In the genomic region with DNA sequence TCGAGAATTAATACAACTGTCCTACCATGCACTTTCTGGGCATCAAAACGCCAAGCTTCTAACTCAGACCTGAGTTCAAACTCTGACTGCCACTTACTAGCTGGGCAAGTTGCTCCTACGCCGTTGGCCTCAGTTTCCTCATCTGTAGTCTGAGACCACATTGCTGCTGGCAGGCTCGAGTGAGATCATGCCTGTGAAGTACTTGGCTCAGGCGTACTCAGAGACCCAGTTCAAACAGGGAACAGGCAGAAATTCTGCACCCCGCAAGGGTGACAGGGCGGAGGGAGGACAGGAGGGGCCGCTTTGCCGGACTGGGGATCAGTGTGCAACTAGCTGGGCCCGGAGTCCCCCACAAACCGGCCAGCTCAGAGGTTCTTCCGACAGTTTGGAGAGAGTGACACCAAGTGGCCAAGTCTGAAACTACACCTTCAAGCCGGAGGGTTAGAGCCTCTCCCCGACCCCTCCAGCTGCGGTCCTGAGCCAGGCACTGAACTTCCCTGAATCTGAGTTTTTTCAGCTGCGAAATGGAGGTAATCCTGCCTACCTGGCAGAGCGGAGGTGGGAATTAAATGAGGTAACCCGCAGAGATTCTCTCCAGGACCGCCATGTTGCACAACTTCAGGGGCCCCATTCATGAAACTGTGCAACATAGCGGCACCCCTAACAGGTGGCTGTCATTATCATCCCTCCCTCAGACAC, we compare ENCODE assay signal across 8 cellular contexts. TPM values are rescaled to one million over a fixed set of nuclear protein-coding genes. Genes with fewer than 3 reads are reported as not detected.
A peak's percentile ranks its signal among the peaks of the same experiment; 100 is the strongest.
DNase-seq lines count a peak whose midpoint lies in the region; ATAC-seq and TF ChIP-seq lines count a peak whose summit lies in the region.

No MANE protein-coding gene starts in this region.

- H3K9me3 ChIP-seq in ovary (no peaks in the 10 kb centered on the region), aorta (ENCODE audit: control insufficient read depth, low read length) (no peaks in the 10 kb centered on the region)

- intact Hi-C loops in activated T-helper 2 cell treated with anti-CD3 and anti-CD28 coated beads, Interferon-gamma antibody, Interleukin-2, Interleukin-4, amounts not matched to agents 10 μg/mL and 5 μg/mL and 100 μg/mL, durations not matched to agents 14 hours and 24 hours and 36 hours (cut with micrococcal nuclease): loop anchor here (1.0 to 5.0 kb wide), 4 partner anchors 77 to 278 kb away; a partner anchor contains a TSS
- intact Hi-C loops in ovary (cut with DNase I) (loop anchor here (5.0 to 10.0 kb wide), 5 partner anchors 82 to 479 kb away; a partner anchor contains a TSS), aorta (cut with DNase I) (loop anchor here (1.0 to 5.0 kb wide), 2 partner anchors 82 to 278 kb away; no protein-coding TSS in a partner anchor)

- peak; percentile 86 for DNase-seq in ELF-1 (ENCODE audit: low read depth, low spot score)
- DNase-seq in HK-2 (ENCODE audit: unreplicated experiment): peak; percentile 66
- peak; percentile 71 for DNase-seq in RPMI7951 (ENCODE audit: low read depth)
- peak; percentile 52 for DNase-seq in activated T-helper 2 cell treated with anti-CD3 and anti-CD28 coated beads, Interferon-gamma antibody, Interleukin-2, Interleukin-4, amounts not matched to agents 10 μg/mL and 5 μg/mL and 100 μg/mL, durations not matched to agents 14 hours and 24 hours and 36 hours (ENCODE audit: low spot score)
- peak; percentile 28 to 66 for DNase-seq in foreskin fibroblast
- peak; percentile 65 to 79 (median 76) for DNase-seq in ovary
- peak; percentile 73 to 77 for DNase-seq in aorta
- DNase-seq in NCI-H128 (lab: John Stamatoyannopoulos, UW; ENCODE audit: unreplicated experiment): no peak

- no peaks in the 10 kb centered on the region for H3K27me3 Mint-ChIP-seq in activated T-helper 2 cell treated with anti-CD3 and anti-CD28 coated beads, Interferon-gamma antibody, Interleukin-2, Interleukin-4, amounts not matched to agents 10 μg/mL and 5 μg/mL and 100 μg/mL, durations not matched to agents 14 hours and 24 hours and 36 hours (ENCODE audit: low read depth)

- no peak for TF ChIP-seq EP300 in ovary (IDR thresholded peaks at IDR 0.05)

- peaks cover 7% of the 10 kb centered on the region for H3K4me1 Mint-ChIP-seq in activated T-helper 2 cell treated with anti-CD3 and anti-CD28 coated beads, Interferon-gamma antibody, Interleukin-2, Interleukin-4, amounts not matched to agents 10 μg/mL and 5 μg/mL and 100 μg/mL, durations not matched to agents 14 hours and 24 hours and 36 hours (ENCODE audit: low read depth)

- ATAC-seq in aorta (ENCODE audit: low FRiP score): peak; percentile 85

- H3K27me3 ChIP-seq in ovary (no peaks in the 10 kb centered on the region), aorta (ENCODE audit: control insufficient read depth in 1 of 2, insufficient read depth in 2 of 2, low read length in 1 of 2) (no peaks in the 10 kb centered on the region)

- H3K4me3 ChIP-seq in foreskin fibroblast (ENCODE audit: low read depth in 1 of 2, low read length in 2 of 2) (no peak overlapping the region), ovary (no peak overlapping the region), aorta (ENCODE audit: low read length in 2 of 2) (no peak overlapping the region)

- H3K4me1 ChIP-seq in ovary (ENCODE audit: insufficient read depth): peaks cover 7% of the 10 kb centered on the region
- H3K4me1 ChIP-seq in aorta (ENCODE audit: control insufficient read depth in 1 of 2, insufficient read depth in 2 of 2, low read length in 2 of 2): no peaks in the 10 kb centered on the region

- H3K27ac Mint-ChIP-seq in activated T-helper 2 cell treated with anti-CD3 and anti-CD28 coated beads, Interferon-gamma antibody, Interleukin-2, Interleukin-4, amounts not matched to agents 10 μg/mL and 5 μg/mL and 100 μg/mL, durations not matched to agents 14 hours and 24 hours and 36 hours: no peak overlapping the region

- TF ChIP-seq CTCF in foreskin fibroblast (IDR thresholded peaks at IDR 0.05; ENCODE audit: low read depth, low read length): peak; percentile 56
- TF ChIP-seq CTCF in ovary (IDR thresholded peaks at IDR 0.05): peak; percentile 71 to 90 (median 83)

- H3K27ac ChIP-seq in ovary (no peak overlapping the region), aorta (ENCODE audit: low read depth in 1 of 2, low read length in 2 of 2) (no peak overlapping the region)

- no peaks in the 10 kb centered on the region for H3K9me3 Mint-ChIP-seq in activated T-helper 2 cell treated with anti-CD3 and anti-CD28 coated beads, Interferon-gamma antibody, Interleukin-2, Interleukin-4, amounts not matched to agents 10 μg/mL and 5 μg/mL and 100 μg/mL, durations not matched to agents 14 hours and 24 hours and 36 hours

- TF ChIP-seq POLR2A in ovary (IDR thresholded peaks at IDR 0.05): peak; percentile 7

- WGBS in ovary, 3 donors: 18 to 22% (median 20%) methylated on average over 21 of the region's 21 CpGs
- WGBS in aorta, 2 donors: 16 to 18% methylated on average over 21 of the region's 21 CpGs

- H3K4me3 Mint-ChIP-seq in activated T-helper 2 cell treated with anti-CD3 and anti-CD28 coated beads, Interferon-gamma antibody, Interleukin-2, Interleukin-4, amounts not matched to agents 10 μg/mL and 5 μg/mL and 100 μg/mL, durations not matched to agents 14 hours and 24 hours and 36 hours (ENCODE audit: low read depth): no peak overlapping the region

- H3K36me3 ChIP-seq in ovary (no peaks in the 10 kb centered on the region), aorta (ENCODE audit: control insufficient read depth in 1 of 2, insufficient read depth in 2 of 2, low read length in 1 of 2) (no peaks in the 10 kb centered on the region)

- H3K36me3 Mint-ChIP-seq in activated T-helper 2 cell treated with anti-CD3 and anti-CD28 coated beads, Interferon-gamma antibody, Interleukin-2, Interleukin-4, amounts not matched to agents 10 μg/mL and 5 μg/mL and 100 μg/mL, durations not matched to agents 14 hours and 24 hours and 36 hours (ENCODE audit: low read depth): no peaks in the 10 kb centered on the region

RNA-seq across cellular contexts. Expression of a gene that starts 46.0 kb away (rescaled TPM):
- total RNA-seq in RPMI7951 (2014; rRNA removed; shearing (Covaris generic)): 42.1 and 42.2 TPM in 2 replicates
- total RNA-seq in activated T-helper 2 cell treated with anti-CD3 and anti-CD28 coated beads, Interferon-gamma antibody, Interleukin-2, Interleukin-4, amounts not matched to agents 10 μg/mL and 5 μg/mL and 100 μg/mL, durations not matched to agents 14 hours and 24 hours and 36 hours: 93.2 and 94.6 TPM in 2 replicates
- total RNA-seq in ovary (10 to 100 TPM; 17.6 to 31.1 (median 26.6) TPM), aorta (10 to 100 TPM; 31.2 to 51.6 TPM)
- polyA plus RNA-seq in ovary (10 to 100 TPM; 24.6 to 36.7 TPM), aorta (10 to 100 TPM; 17.7 to 19.8 TPM)
